Comparison of ENCODE assay signal across 8 cellular contexts in the genomic region with DNA sequence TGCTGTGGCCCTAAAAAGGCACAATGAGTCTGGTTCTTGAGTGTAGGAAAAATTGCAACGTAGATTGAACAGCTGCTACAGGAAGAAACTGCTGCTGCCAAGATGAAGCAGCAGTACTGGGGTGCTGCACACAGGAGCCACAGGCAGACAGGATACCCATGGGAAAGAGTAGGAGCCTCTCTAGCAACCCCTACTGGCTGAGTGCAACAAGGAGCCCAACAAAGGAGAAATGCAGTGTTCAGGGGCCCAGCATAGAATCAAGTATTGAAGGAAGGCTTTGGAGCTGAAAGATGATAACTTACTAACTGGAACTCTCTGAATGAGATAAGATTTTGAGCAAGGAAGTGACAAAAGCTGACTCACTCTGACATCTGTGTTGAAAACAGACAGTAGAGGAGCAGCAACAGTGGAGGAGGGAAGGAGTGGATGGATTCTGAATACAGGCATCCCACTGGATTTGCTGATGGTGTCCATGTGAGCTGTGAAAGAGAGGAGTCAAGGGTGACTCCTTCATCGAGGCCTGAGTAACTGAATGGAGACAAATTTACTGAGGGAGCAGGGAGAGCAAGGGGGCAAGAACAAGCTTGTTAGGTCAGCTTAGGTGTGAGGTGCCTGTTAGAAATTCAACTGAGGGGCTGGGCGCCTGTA.
DNase-seq lines count a peak whose midpoint lies in the region; ATAC-seq, FAIRE-seq and TF ChIP-seq lines count a peak whose summit lies in the region.

No MANE protein-coding gene starts in this region.

- ATAC-seq in HG03175 (IDR thresholded peaks at IDR 0.05; ENCODE audit: unreplicated experiment) (peak; percentile 46), RWPE2 (ENCODE audit: low read depth) (peak; percentile 79), GM12878 (peak; percentile 95), memory B cell (ENCODE audit: low read depth) (peak; percentile 45), GM19463 (IDR thresholded peaks at IDR 0.05; ENCODE audit: unreplicated experiment) (no peak), HG03196 (IDR thresholded peaks at IDR 0.05; ENCODE audit: unreplicated experiment) (no peak)

- H3K9me3 ChIP-seq in DOHH2 (ENCODE audit: control insufficient read depth, insufficient read depth, low read length) (no peaks in the 10 kb centered on the region), RWPE2 (ENCODE audit: severe bottlenecking) (no peaks in the 10 kb centered on the region), GM12878 (replicated peaks; ENCODE audit: control insufficient read depth, insufficient read depth, low read length) (no peaks in the 10 kb centered on the region)

- H3K27ac Mint-ChIP-seq in memory B cell: peak overlapping the region; percentile 7

- H3K27ac ChIP-seq in DOHH2 (ENCODE audit: low read depth, low read length): no peak overlapping the region
- H3K27ac ChIP-seq in RWPE2 (ENCODE audit: poor library complexity, severe bottlenecking): peak overlapping the region; percentile 75
- H3K27ac ChIP-seq in GM12878 (ENCODE audit: control insufficient read depth, insufficient read depth): no peak overlapping the region

- intact Hi-C loops in GM12878 (cut with micrococcal nuclease; ENCODE audit: unreplicated experiment): loop anchor here (2.0 kb wide), 1 partner anchor 500 kb away; no protein-coding TSS in a partner anchor

- no peak overlapping the region for H3K4me3 ChIP-seq in DOHH2 (ENCODE audit: low read length)
- H3K4me3 ChIP-seq in RWPE2 (ENCODE audit: severe bottlenecking): no peak overlapping the region
- H3K4me3 ChIP-seq in GM12878: no peak overlapping the region

- DNase-seq in RWPE2 (ENCODE audit: low spot score) (no peak), GM12878 (ENCODE audit: low read depth, low spot score) (no peak), memory B cell (ENCODE audit: low spot score in 2 of 2) (no peak), DMS114 treated with DMSO at 0.1 percent for 48 hours (lab: John Stamatoyannopoulos, UW; ENCODE audit: unreplicated experiment) (no peak)

- H3K4me1 ChIP-seq in DOHH2 (ENCODE audit: control insufficient read depth, low read length) (peaks cover 6% of the 10 kb centered on the region; the same call in 1 of the 2 replicates), RWPE2 (ENCODE audit: insufficient read depth, poor library complexity, severe bottlenecking) (peaks cover 29% of the 10 kb centered on the region), GM12878 (ENCODE audit: control insufficient read depth, insufficient read depth, low read length) (no peaks in the 10 kb centered on the region)

- H3F3A ChIP-seq in DOHH2 (ENCODE audit: control insufficient read depth, insufficient read depth): no peaks in the 10 kb centered on the region

- H4K20me1 ChIP-seq in DOHH2 (ENCODE audit: control insufficient read depth, insufficient read depth, low read depth, low read length): no peaks in the 10 kb centered on the region
- no peaks in the 10 kb centered on the region; the same call in 1 of the 2 replicates for H4K20me1 ChIP-seq in GM12878 (ENCODE audit: control insufficient read depth, insufficient read depth)

- H3K4me2 ChIP-seq in DOHH2 (ENCODE audit: low read length) (no peak overlapping the region), GM12878 (ENCODE audit: control insufficient read depth, insufficient read depth) (no peak overlapping the region)

- H3K36me3 Mint-ChIP-seq in memory B cell: peaks cover 11% of the 10 kb centered on the region

- H2AFZ ChIP-seq in GM12878 (ENCODE audit: control insufficient read depth, low read depth, low read length): no peak overlapping the region

- H3K9me2 ChIP-seq in DOHH2 (replicated peaks; ENCODE audit: control insufficient read depth, low read length): no peaks in the 10 kb centered on the region

- no peaks in the 10 kb centered on the region for H3K36me3 ChIP-seq in DOHH2 (ENCODE audit: control insufficient read depth, low read length)
- no peaks in the 10 kb centered on the region for H3K36me3 ChIP-seq in RWPE2 (ENCODE audit: low read depth)
- no peaks in the 10 kb centered on the region for H3K36me3 ChIP-seq in GM12878 (ENCODE audit: control insufficient read depth in 2 of 2, insufficient read depth in 2 of 2, low read length in 1 of 2)

- in situ Hi-C loops in GM12878 (cut with MboI): no loop called here

- TF ChIP-seq CTCF in DOHH2 (IDR thresholded peaks at IDR 0.05; ENCODE audit: low read depth, low read length, poor library complexity, severe bottlenecking): peak; percentile 76
- peak; percentile 48 for TF ChIP-seq CTCF in RWPE2 (IDR thresholded peaks at IDR 0.05; ENCODE audit: poor library complexity, severe bottlenecking)
- TF ChIP-seq CTCF in GM12878 (IDR thresholded peaks at IDR 0.05 in 2 of 3, conservative IDR thresholded peaks at IDR 0.05 in 1 of 3; ENCODE audit: control insufficient read depth in 2 of 3, extremely low read depth in 1 of 3, insufficient read depth in 1 of 3, low read depth in 3 of 3, low read length in 3 of 3): peak; percentile 63 to 77 (median 71)

- H3K79me2 ChIP-seq in DOHH2 (ENCODE audit: control insufficient read depth, low read length) (no peaks in the 10 kb centered on the region), GM12878 (ENCODE audit: control insufficient read depth, insufficient read depth, low read length) (no peaks in the 10 kb centered on the region)

- POLR2A ChIA-PET in GM12878 (lab: Charles Lee): interaction anchor here (0.6 kb wide), 1 partner anchor 10 kb away, joined by 3 read pairs; no protein-coding TSS in a partner anchor

- no peak overlapping the region for H3K4me3 Mint-ChIP-seq in memory B cell

- no peak for TF ChIP-seq POLR2A in GM12878 (IDR thresholded peaks at IDR 0.05; ENCODE audit: low read depth, low read length)

- H3K27me3 ChIP-seq in DOHH2 (ENCODE audit: control insufficient read depth, low read length) (no peaks in the 10 kb centered on the region), RWPE2 (ENCODE audit: insufficient read depth, poor library complexity, severe bottlenecking) (no peaks in the 10 kb centered on the region), GM12878 (replicated peaks in 1 of 2; ENCODE audit: control insufficient read depth in 2 of 2, insufficient read depth in 2 of 2, low read length in 1 of 2) (no peaks in the 10 kb centered on the region)

- 0% methylated on average over 3 of the region's 3 CpGs for WGBS in GM12878 (ENCODE audit: insufficient coverage, insufficient replicate concordance, low lambda C conversion rate, missing lambda C conversion rate)

- peaks cover 9% of the 10 kb centered on the region for H3K9me3 Mint-ChIP-seq in memory B cell

- BruUV-seq in GM12878 (replicated peaks; lab: Mats Ljungman, UMichigan): no TSS peak

- CTCF ChIA-PET in GM12878 (lab: Yijun Ruan, JAX): interaction anchor here (0.6 to 2.2 kb wide), 27 partner anchors 9 to 914 kb away, joined by 3 to 13 read pairs (median 4); no protein-coding TSS in a partner anchor

- H3K4me1 Mint-ChIP-seq in memory B cell: peaks cover 25% of the 10 kb centered on the region

- SMC1A ChIA-PET in GM12878 (lab: Charles Lee; ENCODE audit: uncharacterized antibody, unreplicated experiment): interaction anchor here (0.5 to 2.2 kb wide), 18 partner anchors 10 to 501 kb away, joined by 3 to 12 read pairs (median 4); no protein-coding TSS in a partner anchor

- no peak for TF ChIP-seq EP300 in GM12878 (IDR thresholded peaks at IDR 0.05; ENCODE audit: borderline replicate concordance in 1 of 2, control insufficient read depth in 1 of 2, low read depth in 2 of 2, low read length in 2 of 2)

- RAD21 ChIA-PET in GM12878 (lab: Charles Lee; ENCODE audit: unreplicated experiment): interaction anchor here (0.8 to 1.3 kb wide), 8 partner anchors 10 to 582 kb away, joined by 3 to 6 read pairs (median 4); no protein-coding TSS in a partner anchor

- no peak overlapping the region for H3K9ac ChIP-seq in GM12878 (ENCODE audit: control insufficient read depth, insufficient read depth, low read length)

- TF ChIP-seq RAD21 in GM12878 (IDR thresholded peaks at IDR 0.05; ENCODE audit: insufficient read depth, low read depth, low read length): peak; percentile 63

- peak; percentile 13 for FAIRE-seq in GM12878 (lab: Jason Lieb, UNC)

- no peaks in the 10 kb centered on the region for H3K27me3 Mint-ChIP-seq in memory B cell

TF ChIP-seq in GM12878, 131 proteins besides CTCF, POLR2A, EP300 and RAD21 (continues in another document):
- TF ChIP-seq SMAD1 (IDR thresholded peaks at IDR 0.05; ENCODE audit: low read depth, partially characterized antibody) (no peak), JUND (IDR thresholded peaks at IDR 0.05; ENCODE audit: low read depth, low read length) (no peak), SMC3 (IDR thresholded peaks at IDR 0.05; ENCODE audit: borderline replicate concordance, low read length) (peak; percentile 58; the same call in 1 of the 2 replicates), ZBED1 (IDR thresholded peaks at IDR 0.05; ENCODE audit: borderline replicate concordance) (no peak), HCFC1 (IDR thresholded peaks at IDR 0.05; ENCODE audit: low read length) (no peak), CHD4 (IDR thresholded peaks at IDR 0.05) (no peak), TCF12 (IDR thresholded peaks at IDR 0.05; ENCODE audit: low read depth, low read length) (no peak), ZNF217 (IDR thresholded peaks at IDR 0.05) (no peak), SP1 (IDR thresholded peaks at IDR 0.05; ENCODE audit: low read depth, low read length) (no peak), NR2F1 (conservative IDR thresholded peaks at IDR 0.05) (no peak)
- TF ChIP-seq, protein P1, sequence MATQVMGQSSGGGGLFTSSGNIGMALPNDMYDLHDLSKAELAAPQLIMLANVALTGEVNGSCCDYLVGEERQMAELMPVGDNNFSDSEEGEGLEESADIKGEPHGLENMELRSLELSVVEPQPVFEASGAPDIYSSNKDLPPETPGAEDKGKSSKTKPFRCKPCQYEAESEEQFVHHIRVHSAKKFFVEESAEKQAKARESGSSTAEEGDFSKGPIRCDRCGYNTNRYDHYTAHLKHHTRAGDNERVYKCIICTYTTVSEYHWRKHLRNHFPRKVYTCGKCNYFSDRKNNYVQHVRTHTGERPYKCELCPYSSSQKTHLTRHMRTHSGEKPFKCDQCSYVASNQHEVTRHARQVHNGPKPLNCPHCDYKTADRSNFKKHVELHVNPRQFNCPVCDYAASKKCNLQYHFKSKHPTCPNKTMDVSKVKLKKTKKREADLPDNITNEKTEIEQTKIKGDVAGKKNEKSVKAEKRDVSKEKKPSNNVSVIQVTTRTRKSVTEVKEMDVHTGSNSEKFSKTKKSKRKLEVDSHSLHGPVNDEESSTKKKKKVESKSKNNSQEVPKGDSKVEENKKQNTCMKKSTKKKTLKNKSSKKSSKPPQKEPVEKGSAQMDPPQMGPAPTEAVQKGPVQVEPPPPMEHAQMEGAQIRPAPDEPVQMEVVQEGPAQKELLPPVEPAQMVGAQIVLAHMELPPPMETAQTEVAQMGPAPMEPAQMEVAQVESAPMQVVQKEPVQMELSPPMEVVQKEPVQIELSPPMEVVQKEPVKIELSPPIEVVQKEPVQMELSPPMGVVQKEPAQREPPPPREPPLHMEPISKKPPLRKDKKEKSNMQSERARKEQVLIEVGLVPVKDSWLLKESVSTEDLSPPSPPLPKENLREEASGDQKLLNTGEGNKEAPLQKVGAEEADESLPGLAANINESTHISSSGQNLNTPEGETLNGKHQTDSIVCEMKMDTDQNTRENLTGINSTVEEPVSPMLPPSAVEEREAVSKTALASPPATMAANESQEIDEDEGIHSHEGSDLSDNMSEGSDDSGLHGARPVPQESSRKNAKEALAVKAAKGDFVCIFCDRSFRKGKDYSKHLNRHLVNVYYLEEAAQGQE (IDR thresholded peaks at IDR 0.05; ENCODE audit: low read depth, low read length): no peak

Comparison
In these comparisons a context has a peak if more than half of its experiments do, and no peak if none do; other contexts are left out.
1. ATAC-seq: peak in HG03175 (single experiment), RWPE2 (single experiment), GM12878 (single experiment) and memory B cell (single experiment); none in GM19463 (single experiment) and HG03196 (single experiment).
2. Peak in every context shown above with its lines, with median percentiles within 50 percentile points of each other: CTCF ChIP-seq.